In genomic region chr5:16626696-16627264, GRCh38 we compare ENCODE assay signal across 9 cellular contexts. TPM values are rescaled to one million over a fixed set of nuclear protein-coding genes. Genes with fewer than 3 reads are reported as not detected.
A peak's percentile ranks its signal among the peaks of the same experiment; 100 is the strongest.
DNase-seq lines count a peak whose midpoint lies in the region; ATAC-seq and TF ChIP-seq lines count a peak whose summit lies in the region.
"Had no signal": no experiment of that assay in that cellular context is flagged by ENCODE, and none has a peak within 500 bp of the region (broad histone marks: within the 10 kb centered on the region; RNA-seq: fewer than 3 reads in every experiment).

No MANE protein-coding gene starts in this region.

- H3K4me1 Mint-ChIP-seq in activated CD4-positive, alpha-beta T cell treated with anti-CD3 and anti-CD28 coated beads, Interleukin-2, amount 10 ng/mL, durations not matched to agents 7 days and 5 days, result peaks cover 57% of the 10 kb centered on the region

- CTCF ChIA-PET in activated CD4-positive, alpha-beta T cell treated with anti-CD3 and anti-CD28 coated beads, Interleukin-2, amount 10 ng/mL, durations not matched to agents 7 days and 5 days (lab: Charles Lee), result interaction anchor here (1.1 to 1.5 kb wide), 2 partner anchors 10 to 34 kb away, joined by 3 to 4 read pairs; partner anchors contain the start of gene RETREG1

- H4K20me1 ChIP-seq in Karpas-422 (ENCODE audit: insufficient read depth, low read depth, low read length) (no peaks in the 10 kb centered on the region), osteoblast (ENCODE audit: insufficient read depth, low read length) (no peaks in the 10 kb centered on the region)

- H3K9me3 ChIP-seq in Karpas-422 (ENCODE audit: low read length) (no peaks in the 10 kb centered on the region), osteoblast (ENCODE audit: low read depth, low read length) (no peaks in the 10 kb centered on the region)

- no peak for TF ChIP-seq CTCF in osteoblast (IDR thresholded peaks at IDR 0.05; ENCODE audit: extremely low read depth, low read depth, low read length)

- peak overlapping the region; percentile 96 for H3K27ac Mint-ChIP-seq in activated CD4-positive, alpha-beta T cell treated with anti-CD3 and anti-CD28 coated beads, Interleukin-2, amount 10 ng/mL, durations not matched to agents 7 days and 5 days

- peaks cover 5% of the 10 kb centered on the region for H3K9me3 Mint-ChIP-seq in activated CD4-positive, alpha-beta T cell treated with anti-CD3 and anti-CD28 coated beads, Interleukin-2, amount 10 ng/mL, durations not matched to agents 7 days and 5 days

- H3K27me3 ChIP-seq in Karpas-422 (ENCODE audit: low read length), result no peaks in the 10 kb centered on the region
- peaks cover 21% of the 10 kb centered on the region for H3K27me3 ChIP-seq in osteoblast (ENCODE audit: insufficient read depth, low read length)

- H2AFZ ChIP-seq in Karpas-422 (ENCODE audit: low read length) (no peak overlapping the region), osteoblast (ENCODE audit: low read length) (no peak overlapping the region)

- H3K9me2 ChIP-seq in Karpas-422 (replicated peaks; ENCODE audit: insufficient read depth, low read length), result no peaks in the 10 kb centered on the region

- H3K4me2 ChIP-seq in Karpas-422 (ENCODE audit: low read depth, low read length, poor library complexity, severe bottlenecking) (no peak overlapping the region), osteoblast (ENCODE audit: insufficient read depth, low read length) (no peak overlapping the region)

- no peak overlapping the region for H3K9ac ChIP-seq in Karpas-422 (ENCODE audit: low read length)

- no peaks in the 10 kb centered on the region for H3K79me2 ChIP-seq in Karpas-422 (ENCODE audit: low read length)
- H3K79me2 ChIP-seq in osteoblast (ENCODE audit: insufficient read depth, low read length), result no peaks in the 10 kb centered on the region

- H3K36me3 ChIP-seq in Karpas-422 (ENCODE audit: insufficient read depth, low read length), result no peaks in the 10 kb centered on the region
- no peaks in the 10 kb centered on the region for H3K36me3 ChIP-seq in osteoblast (ENCODE audit: insufficient read depth, low read length)

- H3K27me3 Mint-ChIP-seq in activated CD4-positive, alpha-beta T cell treated with anti-CD3 and anti-CD28 coated beads, Interleukin-2, amount 10 ng/mL, durations not matched to agents 7 days and 5 days, result no peaks in the 10 kb centered on the region

- H3K4me3 Mint-ChIP-seq in activated CD4-positive, alpha-beta T cell treated with anti-CD3 and anti-CD28 coated beads, Interleukin-2, amount 10 ng/mL, durations not matched to agents 7 days and 5 days, result peak overlapping the region; percentile 0

- H3K4me1 ChIP-seq in Karpas-422 (ENCODE audit: low read length), result no peaks in the 10 kb centered on the region
- no peaks in the 10 kb centered on the region for H3K4me1 ChIP-seq in osteoblast (ENCODE audit: insufficient read depth, low read length)

- peaks cover 4% of the 10 kb centered on the region for H3K36me3 Mint-ChIP-seq in activated CD4-positive, alpha-beta T cell treated with anti-CD3 and anti-CD28 coated beads, Interleukin-2, amount 10 ng/mL, durations not matched to agents 7 days and 5 days (ENCODE audit: low read depth)

- POLR2A ChIA-PET in activated CD4-positive, alpha-beta T cell treated with anti-CD3 and anti-CD28 coated beads, Interleukin-2, amount 10 ng/mL, durations not matched to agents 7 days and 5 days (lab: Charles Lee), result interaction anchor here (1.6 kb wide), 1 partner anchor 10 kb away, joined by 11 read pairs; the partner anchor contains the start of gene RETREG1

- peak; percentile 70 for ATAC-seq in HG03103 (IDR thresholded peaks at IDR 0.05; ENCODE audit: low read depth, unreplicated experiment)
- peak; percentile 84 for ATAC-seq in stimulated activated naive CD8-positive, alpha-beta T cell treated with anti-CD3 and anti-CD28 coated beads, Interleukin-15, Interleukin-2, amounts not matched to agents 100 U/mL and 50 U/mL, for 24 hours
- ATAC-seq in GM19324 (IDR thresholded peaks at IDR 0.05; ENCODE audit: low FRiP score, unreplicated experiment), result no peak

- H3K4me3 ChIP-seq in Karpas-422 (ENCODE audit: low read length) (no peak overlapping the region), osteoblast (ENCODE audit: insufficient read depth, low read length) (no peak overlapping the region)

- DNase-seq in activated naive CD4-positive, alpha-beta T cell treated with Interleukin-2 at 50 U/mL for 16 hours, result peak; percentile 8
- no peak for DNase-seq in activated naive CD4-positive, alpha-beta T cell treated with anti-CD3 and anti-CD28 coated beads, Interleukin-2, amount 50 U/mL, for 16 hours
- DNase-seq in activated CD4-positive, alpha-beta T cell treated with anti-CD3 and anti-CD28 coated beads, Interleukin-2, amount 10 ng/mL, durations not matched to agents 7 days and 5 days, result peak; percentile 67
- no peak for DNase-seq in stimulated activated naive CD8-positive, alpha-beta T cell treated with anti-CD3 and anti-CD28 coated beads, Interleukin-15, Interleukin-2, amounts not matched to agents 100 U/mL and 50 U/mL, for 24 hours
- DNase-seq in Karpas-422 (no peak), osteoblast (ENCODE audit: insufficient read length, low spot score, missing footprints) (no peak)
- DNase-seq: NCI-H526 treated with DMSO at 0.1 percent for 48 hours had no signal

- no peak overlapping the region for H3K27ac ChIP-seq in Karpas-422 (ENCODE audit: low read length)
- no peak overlapping the region for H3K27ac ChIP-seq in osteoblast (ENCODE audit: low read depth, low read length)

RNA-seq across cellular contexts. Expression of gene RETREG1, which starts 10.0 kb away (rescaled TPM):
- 10 to 100 TPM; 48.4 to 50.5 TPM for total RNA-seq in activated CD4-positive, alpha-beta T cell treated with anti-CD3 and anti-CD28 coated beads, Interleukin-2, amount 10 ng/mL, durations not matched to agents 7 days and 5 days
- total RNA-seq in Karpas-422 (2014; rRNA removed; shearing (Covaris generic); ENCODE audit: low replicate concordance), result not detected in 2 replicates
- total RNA-seq in osteoblast, result 8.3 TPM in 2 replicates

Comparison
In these comparisons a context has a peak if more than half of its experiments do, and no peak if none do; other contexts are left out.
1. DNase-seq: peak in activated naive CD4-positive, alpha-beta T cell treated with Interleukin-2 at 50 U/mL for 16 hours (single experiment) and activated CD4-positive, alpha-beta T cell treated with anti-CD3 and anti-CD28 coated beads, Interleukin-2, amount 10 ng/mL, durations not matched to agents 7 days and 5 days (single experiment); none in activated naive CD4-positive, alpha-beta T cell treated with anti-CD3 and anti-CD28 coated beads, Interleukin-2, amount 50 U/mL, for 16 hours (single experiment), stimulated activated naive CD8-positive, alpha-beta T cell treated with anti-CD3 and anti-CD28 coated beads, Interleukin-15, Interleukin-2, amounts not matched to agents 100 U/mL and 50 U/mL, for 24 hours (single experiment), Karpas-422 (single experiment) and osteoblast (single experiment).